9 cellular contexts compared by ENCODE assay signal in genomic region chr12:120920178-120920577, GRCh38. TPM values are rescaled to one million over a fixed set of nuclear protein-coding genes. Genes with fewer than 3 reads are reported as not detected.
"Had no signal": no experiment of that assay in that cellular context is flagged by ENCODE, and none has a peak within 500 bp of the region (broad histone marks: within the 10 kb centered on the region; RNA-seq: fewer than 3 reads in every experiment).

No MANE protein-coding gene starts in this region.

- H3K4me3 Mint-ChIP-seq: GM23338, H9, HFFc6, IgD-negative memory B cell had no signal

- H3K36me3 Mint-ChIP-seq: IgD-negative memory B cell had no signal

- H3K4me2 ChIP-seq: GM23338 had no signal

- H3K27ac ChIP-seq: HL-60 had no signal

- FAIRE-seq: H1, H54 had no signal

- H3K27ac Mint-ChIP-seq: GM23338, H9, HFFc6, IgD-negative memory B cell had no signal

- ATAC-seq: GM23338 had no signal

- H2AFZ ChIP-seq: GM23338 had no signal

- H3K27me3 Mint-ChIP-seq: IgD-negative memory B cell had no signal

- H3K4me3 ChIP-seq: GM23338 had no signal

- DNase-seq: H9, HCEC 1CT, HFFc6 had no signal

RNA-seq across cellular contexts. Expression of gene HNF1A, which starts 58.2 kb away (rescaled TPM):
- total RNA-seq: GM23338, H1, H9, HFFc6, HT1080 had no signal
- polyA plus RNA-seq: H1, IgD-negative memory B cell had no signal
